ENCODE assay signal across 18 cellular contexts in genomic region chr20:13277663-13278295, GRCh38. TPM values are rescaled to one million over a fixed set of nuclear protein-coding genes. Genes with fewer than 3 reads are reported as not detected.
"Had no signal": no experiment of that assay in that cellular context is flagged by ENCODE, and none has a peak within 500 bp of the region (broad histone marks: within the 10 kb centered on the region; RNA-seq: fewer than 3 reads in every experiment).

No MANE protein-coding gene starts in this region.

- ATAC-seq: activated T-helper 17 cell treated with anti-CD3 and anti-CD28 coated beads, Interleukin-2, amount 50 U/mL, for 72 hours; body of pancreas; effector memory CD8-positive, alpha-beta T cell; heart right ventricle; left lobe of liver; right lobe of liver had no signal

- H3K4me3 ChIP-seq: adrenal gland, body of pancreas, heart right ventricle, prostate gland, right lobe of liver, testis, uterus had no signal

- DNase-seq: activated B cell treated with CpG ODN at 0.5 μM for 24 hours; activated CD4-positive, alpha-beta T cell treated with anti-CD3 and anti-CD28 coated beads, Interleukin-2, amount 10 ng/mL, durations not matched to agents 24 days and 14 days; activated naive CD4-positive, alpha-beta T cell treated with anti-CD3 and anti-CD28 coated beads, Interleukin-2, amount 10 ng/mL, durations not matched to agents 7 days and 5 days; activated T-cell treated with anti-CD3 and anti-CD28 coated beads for 4 hours; adrenal gland; body of pancreas; effector memory CD8-positive, alpha-beta T cell; foreskin melanocyte; heart right ventricle; islet precursor cell; right lobe of liver; stimulated activated naive CD4-positive, alpha-beta T cell; T1000; testis; uterus had no signal

- H3K36me3 ChIP-seq: adrenal gland, heart right ventricle, prostate gland, right lobe of liver, uterus had no signal

- H3K4me1 ChIP-seq: adrenal gland, body of pancreas, prostate gland, testis, uterus had no signal

- H3K9me3 ChIP-seq: adrenal gland, body of pancreas, prostate gland, right lobe of liver, testis, uterus had no signal

- H3K27me3 ChIP-seq: adrenal gland, body of pancreas, right lobe of liver, testis, uterus had no signal

- H3K27ac ChIP-seq: adrenal gland, body of pancreas, heart right ventricle, prostate gland, right lobe of liver, testis, uterus had no signal

RNA-seq across cellular contexts. Expression of gene ISM1, which starts 56.7 kb away (rescaled TPM):
- total RNA-seq: activated B cell treated with CpG ODN at 0.5 μM for 24 hours had no signal
